In the genomic region with DNA sequence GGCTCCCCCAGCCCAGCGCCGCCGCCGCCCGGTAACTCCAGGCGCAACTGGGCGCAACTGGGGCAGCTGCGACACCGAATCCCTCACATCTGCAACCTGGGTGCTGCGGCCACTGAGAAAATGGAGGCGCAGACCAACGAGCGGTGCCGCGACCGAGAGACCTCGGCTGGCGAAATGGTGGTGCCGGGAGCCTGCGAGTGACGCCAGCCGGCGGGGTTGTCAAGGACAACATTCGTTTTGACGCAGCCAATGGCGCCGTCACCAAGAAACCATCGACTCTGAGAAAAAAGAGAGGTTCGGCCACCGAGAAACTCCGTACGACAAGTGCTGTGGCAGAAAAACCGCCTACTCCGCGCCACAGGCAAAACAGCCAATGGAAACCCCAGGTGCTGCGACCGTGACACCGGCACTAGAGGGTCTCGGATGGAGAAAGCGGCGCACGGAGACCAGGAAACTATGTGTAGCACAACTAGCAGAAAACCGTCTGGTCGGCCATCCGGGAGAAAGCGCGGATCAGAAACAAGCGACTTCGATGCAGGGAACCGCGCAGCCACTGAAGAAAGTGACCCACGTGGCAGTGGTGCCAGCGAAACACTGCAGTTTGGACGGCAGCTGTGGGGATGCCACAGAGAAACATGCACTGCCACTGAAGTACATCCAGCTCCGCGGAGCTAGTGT, we compare ENCODE assay signal across 8 cellular contexts.
DNase-seq lines count a peak whose midpoint lies in the region; ATAC-seq and TF ChIP-seq lines count a peak whose summit lies in the region.

No MANE protein-coding gene starts in this region.

- H3K4me3 Mint-ChIP-seq in activated CD4-positive, alpha-beta T cell treated with anti-CD3 and anti-CD28 coated beads, Interleukin-2, amount 10 ng/mL, durations not matched to agents 24 days and 14 days = peak overlapping the region; percentile 95
- peak overlapping the region; percentile 83 for H3K4me3 Mint-ChIP-seq in dendritic cell treated with granulocyte-macrophage colony-stimulating factor and Interleukin-4, amounts not matched to agents 40 ng/mL and 50 ng/mL, for 4 days
- H3K4me3 Mint-ChIP-seq in natural killer cell = peak overlapping the region; percentile 88
- H3K4me3 Mint-ChIP-seq in glutamatergic neuron (ENCODE audit: unreplicated experiment) = no peak overlapping the region

- TF ChIP-seq CTCF in natural killer cell (IDR thresholded peaks at IDR 0.05) (no peak), glutamatergic neuron (IDR thresholded peaks at IDR 0.05; ENCODE audit: partially characterized antibody, unreplicated experiment) (no peak)

- H3K27ac ChIP-seq in temporal lobe (ENCODE audit: low read depth, low read length) = peak overlapping the region; percentile 65

- DNase-seq in DMS53 treated with DMSO at 0.1 percent for 48 hours (lab: John Stamatoyannopoulos, UW; ENCODE audit: unreplicated experiment) (peak; percentile 55), NCI-H1092 treated with DMSO at 0.1 percent for 48 hours (lab: John Stamatoyannopoulos, UW) (peak; percentile 84), natural killer cell (peak; percentile 69), glutamatergic neuron (no peak)
- DNase-seq in activated CD4-positive, alpha-beta T cell treated with anti-CD3 and anti-CD28 coated beads, Interleukin-2, amount 10 ng/mL, durations not matched to agents 24 days and 14 days = peak; percentile 93

- H3K36me3 Mint-ChIP-seq in activated CD4-positive, alpha-beta T cell treated with anti-CD3 and anti-CD28 coated beads, Interleukin-2, amount 10 ng/mL, durations not matched to agents 24 days and 14 days (ENCODE audit: low read depth) = peaks cover 4% of the 10 kb centered on the region
- H3K36me3 Mint-ChIP-seq in dendritic cell treated with granulocyte-macrophage colony-stimulating factor and Interleukin-4, amounts not matched to agents 40 ng/mL and 50 ng/mL, for 4 days (ENCODE audit: low read depth) = peaks cover 26% of the 10 kb centered on the region
- H3K36me3 Mint-ChIP-seq in natural killer cell (no peaks in the 10 kb centered on the region), glutamatergic neuron (ENCODE audit: unreplicated experiment) (peaks cover 6% of the 10 kb centered on the region)

- H3K4me1 Mint-ChIP-seq in activated CD4-positive, alpha-beta T cell treated with anti-CD3 and anti-CD28 coated beads, Interleukin-2, amount 10 ng/mL, durations not matched to agents 24 days and 14 days = peaks cover 37% of the 10 kb centered on the region
- peaks cover 35% of the 10 kb centered on the region for H3K4me1 Mint-ChIP-seq in dendritic cell treated with granulocyte-macrophage colony-stimulating factor and Interleukin-4, amounts not matched to agents 40 ng/mL and 50 ng/mL, for 4 days (ENCODE audit: low read depth)
- peaks cover 33 to 44% of the 10 kb centered on the region in 2 donors for H3K4me1 Mint-ChIP-seq in natural killer cell
- H3K4me1 Mint-ChIP-seq in glutamatergic neuron (ENCODE audit: low read depth, unreplicated experiment) = no peaks in the 10 kb centered on the region

- intact Hi-C loops in activated CD4-positive, alpha-beta T cell treated with anti-CD3 and anti-CD28 coated beads, Interleukin-2, amount 10 ng/mL, durations not matched to agents 24 days and 14 days (cut with micrococcal nuclease) = loop anchor here (1.0 to 5.0 kb wide), 6 partner anchors 42 to 651 kb away; a partner anchor contains a TSS
- intact Hi-C loops in dendritic cell treated with granulocyte-macrophage colony-stimulating factor and Interleukin-4, amounts not matched to agents 40 ng/mL and 50 ng/mL, for 4 days (cut with micrococcal nuclease) = loop anchor here (1.0 to 5.0 kb wide), 3 partner anchors 56 to 1047 kb away; a partner anchor contains a TSS
- intact Hi-C loops in natural killer cell (cut with micrococcal nuclease) = loop anchor here (1.0 to 5.0 kb wide), 7 partner anchors 43 to 606 kb away; a partner anchor contains a TSS

- peaks cover 6% of the 10 kb centered on the region for H3K9me3 Mint-ChIP-seq in activated CD4-positive, alpha-beta T cell treated with anti-CD3 and anti-CD28 coated beads, Interleukin-2, amount 10 ng/mL, durations not matched to agents 24 days and 14 days
- peaks cover 25% of the 10 kb centered on the region for H3K9me3 Mint-ChIP-seq in dendritic cell treated with granulocyte-macrophage colony-stimulating factor and Interleukin-4, amounts not matched to agents 40 ng/mL and 50 ng/mL, for 4 days
- H3K9me3 Mint-ChIP-seq in natural killer cell (peaks cover 0 to 5% of the 10 kb centered on the region in 2 donors), glutamatergic neuron (ENCODE audit: unreplicated experiment) (peaks cover 6% of the 10 kb centered on the region)

- ATAC-seq in GM21717 (IDR thresholded peaks at IDR 0.05; ENCODE audit: unreplicated experiment) (peak; percentile 37), natural killer cell (peak; percentile 33 to 62 (median 58))

- H3K27me3 Mint-ChIP-seq in activated CD4-positive, alpha-beta T cell treated with anti-CD3 and anti-CD28 coated beads, Interleukin-2, amount 10 ng/mL, durations not matched to agents 24 days and 14 days = peaks cover 5% of the 10 kb centered on the region
- peaks cover 10% of the 10 kb centered on the region for H3K27me3 Mint-ChIP-seq in dendritic cell treated with granulocyte-macrophage colony-stimulating factor and Interleukin-4, amounts not matched to agents 40 ng/mL and 50 ng/mL, for 4 days
- H3K27me3 Mint-ChIP-seq in natural killer cell (ENCODE audit: low read depth in 2 of 2) (no peaks in the 10 kb centered on the region), glutamatergic neuron (ENCODE audit: unreplicated experiment) (peaks cover 1% of the 10 kb centered on the region)

- peak overlapping the region; percentile 100 for H3K27ac Mint-ChIP-seq in activated CD4-positive, alpha-beta T cell treated with anti-CD3 and anti-CD28 coated beads, Interleukin-2, amount 10 ng/mL, durations not matched to agents 24 days and 14 days
- H3K27ac Mint-ChIP-seq in dendritic cell treated with granulocyte-macrophage colony-stimulating factor and Interleukin-4, amounts not matched to agents 40 ng/mL and 50 ng/mL, for 4 days = peak overlapping the region; percentile 98
- H3K27ac Mint-ChIP-seq in natural killer cell (peak overlapping the region; percentile 97 to 99), glutamatergic neuron (ENCODE audit: unreplicated experiment) (no peak overlapping the region)
